Comparison of ENCODE assay signal across 1 cellular context in genomic region chr3:102514241-102514640, GRCh38.
A peak's percentile ranks its signal among the peaks of the same experiment; 100 is the strongest.
TF ChIP-seq lines count a peak whose summit lies in the region.

No MANE protein-coding gene starts in this region.

TF ChIP-seq in HEK293, 187 proteins besides CTCF, POLR2A, EP300 and RAD21 (continued from another document):
- TF ChIP-seq, protein P1, sequence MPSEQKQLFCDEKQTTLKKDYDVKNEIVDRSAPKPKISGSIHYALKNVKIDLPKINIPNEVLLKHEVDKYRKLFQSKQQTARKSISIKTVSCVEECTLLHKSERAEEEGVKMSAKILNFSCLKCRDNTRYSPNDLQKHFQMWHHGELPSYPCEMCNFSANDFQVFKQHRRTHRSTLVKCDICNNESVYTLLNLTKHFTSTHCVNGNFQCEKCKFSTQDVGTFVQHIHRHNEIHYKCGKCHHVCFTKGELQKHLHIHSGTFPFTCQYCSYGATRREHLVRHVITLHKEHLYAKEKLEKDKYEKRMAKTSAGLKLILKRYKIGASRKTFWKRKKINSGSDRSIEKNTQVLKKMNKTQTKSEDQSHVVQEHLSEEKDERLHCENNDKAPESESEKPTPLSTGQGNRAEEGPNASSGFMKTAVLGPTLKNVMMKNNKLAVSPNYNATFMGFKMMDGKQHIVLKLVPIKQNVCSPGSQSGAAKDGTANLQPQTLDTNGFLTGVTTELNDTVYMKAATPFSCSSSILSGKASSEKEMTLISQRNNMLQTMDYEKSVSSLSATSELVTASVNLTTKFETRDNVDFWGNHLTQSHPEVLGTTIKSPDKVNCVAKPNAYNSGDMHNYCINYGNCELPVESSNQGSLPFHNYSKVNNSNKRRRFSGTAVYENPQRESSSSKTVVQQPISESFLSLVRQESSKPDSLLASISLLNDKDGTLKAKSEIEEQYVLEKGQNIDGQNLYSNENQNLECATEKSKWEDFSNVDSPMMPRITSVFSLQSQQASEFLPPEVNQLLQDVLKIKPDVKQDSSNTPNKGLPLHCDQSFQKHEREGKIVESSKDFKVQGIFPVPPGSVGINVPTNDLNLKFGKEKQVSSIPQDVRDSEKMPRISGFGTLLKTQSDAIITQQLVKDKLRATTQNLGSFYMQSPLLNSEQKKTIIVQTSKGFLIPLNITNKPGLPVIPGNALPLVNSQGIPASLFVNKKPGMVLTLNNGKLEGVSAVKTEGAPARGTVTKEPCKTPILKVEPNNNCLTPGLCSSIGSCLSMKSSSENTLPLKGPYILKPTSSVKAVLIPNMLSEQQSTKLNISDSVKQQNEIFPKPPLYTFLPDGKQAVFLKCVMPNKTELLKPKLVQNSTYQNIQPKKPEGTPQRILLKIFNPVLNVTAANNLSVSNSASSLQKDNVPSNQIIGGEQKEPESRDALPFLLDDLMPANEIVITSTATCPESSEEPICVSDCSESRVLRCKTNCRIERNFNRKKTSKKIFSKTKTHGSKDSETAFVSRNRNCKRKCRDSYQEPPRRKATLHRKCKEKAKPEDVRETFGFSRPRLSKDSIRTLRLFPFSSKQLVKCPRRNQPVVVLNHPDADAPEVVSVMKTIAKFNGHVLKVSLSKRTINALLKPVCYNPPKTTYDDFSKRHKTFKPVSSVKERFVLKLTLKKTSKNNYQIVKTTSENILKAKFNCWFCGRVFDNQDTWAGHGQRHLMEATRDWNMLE (tag by site-specific recombination; conservative IDR thresholded peaks at IDR 0.05; ENCODE audit: low read depth) = no peak
- TF ChIP-seq ZNF658 (tag by site-specific recombination; IDR thresholded peaks at IDR 0.05) (no peak), RBAK (tag by site-specific recombination; IDR thresholded peaks at IDR 0.05) (no peak), AEBP2 (tag by site-specific recombination; IDR thresholded peaks at IDR 0.05; ENCODE audit: borderline replicate concordance) (no peak), REPIN1 (tag by site-specific recombination; IDR thresholded peaks at IDR 0.05; ENCODE audit: low read depth) (no peak), ZNF843 (tag by site-specific recombination; IDR thresholded peaks at IDR 0.05) (peak; percentile 48; the same call in 1 of the 2 replicates), ZNF37A (tag by site-specific recombination; IDR thresholded peaks at IDR 0.05) (no peak), OSR2 (tag by site-specific recombination; IDR thresholded peaks at IDR 0.05) (peak; percentile 85), ZNF561 (tag by site-specific recombination; IDR thresholded peaks at IDR 0.05; ENCODE audit: borderline replicate concordance) (no peak), ZNF677 (tag by site-specific recombination; IDR thresholded peaks at IDR 0.05) (no peak), PRDM10 (tag by site-specific recombination; IDR thresholded peaks at IDR 0.05) (no peak), ZNF133 (tag by site-specific recombination; IDR thresholded peaks at IDR 0.05) (no peak), ZBTB49 (tag by site-specific recombination; IDR thresholded peaks at IDR 0.05; ENCODE audit: low read depth) (no peak), ZNF10 (tag by site-specific recombination; IDR thresholded peaks at IDR 0.05) (no peak), SCRT2 (tag by site-specific recombination; IDR thresholded peaks at IDR 0.05) (no peak; the same call in 1 of the 2 replicates), ZNF792 (tag by site-specific recombination; IDR thresholded peaks at IDR 0.05) (no peak), SP7 (tag by site-specific recombination; IDR thresholded peaks at IDR 0.05) (no peak; the same call in 1 of the 2 replicates), PRDM1 (tag by site-specific recombination; IDR thresholded peaks at IDR 0.05) (no peak), ZNF223 (tag by site-specific recombination; IDR thresholded peaks at IDR 0.05) (no peak), ZSCAN18 (tag by site-specific recombination; IDR thresholded peaks at IDR 0.05) (no peak), ZNF610 (tag by site-specific recombination; IDR thresholded peaks at IDR 0.05; ENCODE audit: borderline replicate concordance) (no peak), ZNF514 (tag by site-specific recombination; IDR thresholded peaks at IDR 0.05) (no peak), ZBTB6 (tag by site-specific recombination; IDR thresholded peaks at IDR 0.05) (no peak), WT1 (tag by site-specific recombination; IDR thresholded peaks at IDR 0.05) (peak; percentile 92), ZNF266 (tag by site-specific recombination; IDR thresholded peaks at IDR 0.05; ENCODE audit: low read depth) (no peak)
- TF ChIP-seq, protein P2, sequence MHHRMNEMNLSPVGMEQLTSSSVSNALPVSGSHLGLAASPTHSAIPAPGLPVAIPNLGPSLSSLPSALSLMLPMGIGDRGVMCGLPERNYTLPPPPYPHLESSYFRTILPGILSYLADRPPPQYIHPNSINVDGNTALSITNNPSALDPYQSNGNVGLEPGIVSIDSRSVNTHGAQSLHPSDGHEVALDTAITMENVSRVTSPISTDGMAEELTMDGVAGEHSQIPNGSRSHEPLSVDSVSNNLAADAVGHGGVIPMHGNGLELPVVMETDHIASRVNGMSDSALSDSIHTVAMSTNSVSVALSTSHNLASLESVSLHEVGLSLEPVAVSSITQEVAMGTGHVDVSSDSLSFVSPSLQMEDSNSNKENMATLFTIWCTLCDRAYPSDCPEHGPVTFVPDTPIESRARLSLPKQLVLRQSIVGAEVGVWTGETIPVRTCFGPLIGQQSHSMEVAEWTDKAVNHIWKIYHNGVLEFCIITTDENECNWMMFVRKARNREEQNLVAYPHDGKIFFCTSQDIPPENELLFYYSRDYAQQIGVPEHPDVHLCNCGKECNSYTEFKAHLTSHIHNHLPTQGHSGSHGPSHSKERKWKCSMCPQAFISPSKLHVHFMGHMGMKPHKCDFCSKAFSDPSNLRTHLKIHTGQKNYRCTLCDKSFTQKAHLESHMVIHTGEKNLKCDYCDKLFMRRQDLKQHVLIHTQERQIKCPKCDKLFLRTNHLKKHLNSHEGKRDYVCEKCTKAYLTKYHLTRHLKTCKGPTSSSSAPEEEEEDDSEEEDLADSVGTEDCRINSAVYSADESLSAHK (tag by site-specific recombination; IDR thresholded peaks at IDR 0.05) = no peak
- TF ChIP-seq, protein P3, sequence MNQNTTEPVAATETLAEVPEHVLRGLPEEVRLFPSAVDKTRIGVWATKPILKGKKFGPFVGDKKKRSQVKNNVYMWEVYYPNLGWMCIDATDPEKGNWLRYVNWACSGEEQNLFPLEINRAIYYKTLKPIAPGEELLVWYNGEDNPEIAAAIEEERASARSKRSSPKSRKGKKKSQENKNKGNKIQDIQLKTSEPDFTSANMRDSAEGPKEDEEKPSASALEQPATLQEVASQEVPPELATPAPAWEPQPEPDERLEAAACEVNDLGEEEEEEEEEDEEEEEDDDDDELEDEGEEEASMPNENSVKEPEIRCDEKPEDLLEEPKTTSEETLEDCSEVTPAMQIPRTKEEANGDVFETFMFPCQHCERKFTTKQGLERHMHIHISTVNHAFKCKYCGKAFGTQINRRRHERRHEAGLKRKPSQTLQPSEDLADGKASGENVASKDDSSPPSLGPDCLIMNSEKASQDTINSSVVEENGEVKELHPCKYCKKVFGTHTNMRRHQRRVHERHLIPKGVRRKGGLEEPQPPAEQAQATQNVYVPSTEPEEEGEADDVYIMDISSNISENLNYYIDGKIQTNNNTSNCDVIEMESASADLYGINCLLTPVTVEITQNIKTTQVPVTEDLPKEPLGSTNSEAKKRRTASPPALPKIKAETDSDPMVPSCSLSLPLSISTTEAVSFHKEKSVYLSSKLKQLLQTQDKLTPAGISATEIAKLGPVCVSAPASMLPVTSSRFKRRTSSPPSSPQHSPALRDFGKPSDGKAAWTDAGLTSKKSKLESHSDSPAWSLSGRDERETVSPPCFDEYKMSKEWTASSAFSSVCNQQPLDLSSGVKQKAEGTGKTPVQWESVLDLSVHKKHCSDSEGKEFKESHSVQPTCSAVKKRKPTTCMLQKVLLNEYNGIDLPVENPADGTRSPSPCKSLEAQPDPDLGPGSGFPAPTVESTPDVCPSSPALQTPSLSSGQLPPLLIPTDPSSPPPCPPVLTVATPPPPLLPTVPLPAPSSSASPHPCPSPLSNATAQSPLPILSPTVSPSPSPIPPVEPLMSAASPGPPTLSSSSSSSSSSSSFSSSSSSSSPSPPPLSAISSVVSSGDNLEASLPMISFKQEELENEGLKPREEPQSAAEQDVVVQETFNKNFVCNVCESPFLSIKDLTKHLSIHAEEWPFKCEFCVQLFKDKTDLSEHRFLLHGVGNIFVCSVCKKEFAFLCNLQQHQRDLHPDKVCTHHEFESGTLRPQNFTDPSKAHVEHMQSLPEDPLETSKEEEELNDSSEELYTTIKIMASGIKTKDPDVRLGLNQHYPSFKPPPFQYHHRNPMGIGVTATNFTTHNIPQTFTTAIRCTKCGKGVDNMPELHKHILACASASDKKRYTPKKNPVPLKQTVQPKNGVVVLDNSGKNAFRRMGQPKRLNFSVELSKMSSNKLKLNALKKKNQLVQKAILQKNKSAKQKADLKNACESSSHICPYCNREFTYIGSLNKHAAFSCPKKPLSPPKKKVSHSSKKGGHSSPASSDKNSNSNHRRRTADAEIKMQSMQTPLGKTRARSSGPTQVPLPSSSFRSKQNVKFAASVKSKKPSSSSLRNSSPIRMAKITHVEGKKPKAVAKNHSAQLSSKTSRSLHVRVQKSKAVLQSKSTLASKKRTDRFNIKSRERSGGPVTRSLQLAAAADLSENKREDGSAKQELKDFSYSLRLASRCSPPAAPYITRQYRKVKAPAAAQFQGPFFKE (tag by site-specific recombination; IDR thresholded peaks at IDR 0.05; ENCODE audit: borderline replicate concordance) = no peak
TF ChIP-seq in HEK293: peak in this region for 23.
